Comparison of ENCODE assay signal across 22 cellular contexts in the genomic region with DNA sequence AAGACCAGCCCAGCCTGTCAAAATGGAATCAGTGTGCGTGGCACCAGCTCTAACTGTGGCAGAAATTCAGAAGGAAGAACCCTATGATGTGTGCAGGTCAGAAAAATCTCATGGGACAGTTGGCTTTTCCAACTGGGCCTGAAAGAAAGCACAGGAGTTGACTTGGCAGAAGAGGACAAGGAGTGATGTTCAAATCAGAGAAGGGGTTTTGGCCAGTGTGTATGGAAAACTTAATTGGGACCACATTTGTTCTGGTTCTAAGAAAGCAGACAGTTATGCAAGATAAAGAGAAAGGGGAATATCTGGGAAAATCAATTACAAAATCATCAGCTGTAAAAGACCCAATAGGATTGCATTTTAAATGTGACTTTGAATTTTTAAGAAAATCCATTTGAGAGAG.
"Had no signal": no experiment of that assay in that cellular context is flagged by ENCODE, and none has a peak within 500 bp of the region (broad histone marks: within the 10 kb centered on the region; RNA-seq: fewer than 3 reads in every experiment).

No MANE protein-coding gene starts in this region.

- H3K4me1 Mint-ChIP-seq: activated CD4-positive, alpha-beta T cell treated with anti-CD3 and anti-CD28 coated beads, Interleukin-2, amount 10 ng/mL, durations not matched to agents 7 days and 5 days; activated naive CD8-positive, alpha-beta T cell treated with anti-CD3 and anti-CD28 coated beads, Interleukin-2, amount 50 U/mL, for 24 hours; T-helper 17 cell had no signal

- H3K27ac ChIP-seq: brain microvascular endothelial cell had no signal

- H3K27me3 Mint-ChIP-seq: activated naive CD8-positive, alpha-beta T cell treated with anti-CD3 and anti-CD28 coated beads, Interleukin-2, amount 50 U/mL, for 24 hours; T-helper 17 cell had no signal

- H3K27ac Mint-ChIP-seq: activated CD4-positive, alpha-beta memory T cell treated with anti-CD3 and anti-CD28 coated beads for 36 hours; activated CD4-positive, alpha-beta T cell treated with anti-CD3 and anti-CD28 coated beads, Interleukin-2, amount 10 ng/mL, durations not matched to agents 7 days and 5 days; activated naive CD4-positive, alpha-beta T cell treated with anti-CD3 and anti-CD28 coated beads, Interleukin-2, amount 50 U/mL, for 72 hours; activated naive CD8-positive, alpha-beta T cell treated with anti-CD3 and anti-CD28 coated beads, Interleukin-2, amount 50 U/mL, for 24 hours; T-helper 17 cell; WTC11 had no signal

- H3K4me3 Mint-ChIP-seq: activated CD4-positive, alpha-beta memory T cell treated with anti-CD3 and anti-CD28 coated beads for 36 hours; activated CD4-positive, alpha-beta T cell treated with anti-CD3 and anti-CD28 coated beads, Interleukin-2, amount 10 ng/mL, durations not matched to agents 7 days and 5 days; activated naive CD8-positive, alpha-beta T cell treated with anti-CD3 and anti-CD28 coated beads, Interleukin-2, amount 50 U/mL, for 24 hours; activated T-cell treated with anti-CD3 and anti-CD28 coated beads, Interleukin-2, amount 50 U/mL, for 4 hours; T-helper 17 cell; WTC11 had no signal

- DNase-seq: activated CD4-positive, alpha-beta memory T cell treated with anti-CD3 and anti-CD28 coated beads for 36 hours; activated CD4-positive, alpha-beta T cell treated with anti-CD3 and anti-CD28 coated beads, Interleukin-2, amount 10 ng/mL, durations not matched to agents 7 days and 5 days; activated CD4-positive, CD25-positive, alpha-beta regulatory T cell treated with anti-CD3 and anti-CD28 coated beads, Interleukin-2, amount 50 U/mL, for 72 hours; activated CD8-positive, alpha-beta memory T cell treated with anti-CD3 and anti-CD28 coated beads for 24 hours; activated effector memory CD4-positive, alpha-beta T cell treated with anti-CD3 and anti-CD28 coated beads, Interleukin-2, amount 50 U/mL, for 16 hours; activated naive CD4-positive, alpha-beta T cell treated with Interleukin-2 at 50 U/mL for 16 hours; activated naive CD8-positive, alpha-beta T cell treated with anti-CD3 and anti-CD28 coated beads, Interleukin-2, amount 50 U/mL, for 24 hours; activated T-cell treated with anti-CD3 and anti-CD28 coated beads, Interleukin-2, amount 50 U/mL, for 4 hours; amygdala; brain microvascular endothelial cell; caudate nucleus; NCI-H1105 treated with DMSO at 0.1 percent for 48 hours; NCI-H146; NCI-H187 treated with DMSO at 0.1 percent for 48 hours; NCI-H2081 treated with DMSO at 0.1 percent for 48 hours; NCI-H446; NCI-H524; SHP77 treated with DMSO at 0.1 percent for 48 hours; T-helper 17 cell; T-helper 9 cell had no signal

- H3K36me3 Mint-ChIP-seq: activated CD4-positive, alpha-beta memory T cell treated with anti-CD3 and anti-CD28 coated beads for 36 hours; activated naive CD4-positive, alpha-beta T cell treated with anti-CD3 and anti-CD28 coated beads, Interleukin-2, amount 50 U/mL, for 72 hours; WTC11 had no signal

- H3K36me3 ChIP-seq: brain microvascular endothelial cell had no signal

- H3K27me3 ChIP-seq: brain microvascular endothelial cell had no signal

- ATAC-seq: activated naive CD4-positive, alpha-beta T cell treated with anti-CD3 and anti-CD28 coated beads, Interleukin-2, amount 50 U/mL, for 72 hours; activated naive CD8-positive, alpha-beta T cell treated with anti-CD3 and anti-CD28 coated beads, Interleukin-2, amount 50 U/mL, for 24 hours; activated T-cell treated with anti-CD3 and anti-CD28 coated beads, Interleukin-2, amount 50 U/mL, for 4 hours; T-helper 17 cell; WTC11 had no signal

- H3K9me3 Mint-ChIP-seq: activated CD4-positive, alpha-beta memory T cell treated with anti-CD3 and anti-CD28 coated beads for 36 hours; activated CD4-positive, alpha-beta T cell treated with anti-CD3 and anti-CD28 coated beads, Interleukin-2, amount 10 ng/mL, durations not matched to agents 7 days and 5 days had no signal
